ENCODE assay signal across 8 cellular contexts in genomic region chr2:74472945-74473258, GRCh38.
DNase-seq lines count a peak whose midpoint lies in the region; ATAC-seq and TF ChIP-seq lines count a peak whose summit lies in the region.

No MANE protein-coding gene starts in this region.

- ATAC-seq in HG02642 (IDR thresholded peaks at IDR 0.05; ENCODE audit: poor library complexity, unreplicated experiment) = no peak
- ATAC-seq in GM21390 (IDR thresholded peaks at IDR 0.05; ENCODE audit: unreplicated experiment) = no peak

- H3K4me1 ChIP-seq in HUES6 (ENCODE audit: control insufficient read depth, insufficient read depth, low read length) (no peaks in the 10 kb centered on the region), muscle layer of colon (ENCODE audit: insufficient read depth, low read length) (peaks cover 16% of the 10 kb centered on the region)

- H3K27ac ChIP-seq in HUES6 (ENCODE audit: low read depth, low read length) (peak overlapping the region; percentile 12), cingulate gyrus (ENCODE audit: low read depth, low read length) (peak overlapping the region; percentile 97), muscle layer of colon (ENCODE audit: low read depth, low read length) (peak overlapping the region; percentile 75)

- no peak for TF ChIP-seq CTCF in AG10803 (conservative IDR thresholded peaks at IDR 0.05; ENCODE audit: low read length)

- H3K4me3 ChIP-seq in AG10803 (ENCODE audit: low read length) (peak overlapping the region; percentile 95), HUES6 (ENCODE audit: low read depth, low read length) (peak overlapping the region; percentile 86), muscle layer of colon (ENCODE audit: low read depth in 1 of 2, low read length in 2 of 2) (peak overlapping the region; percentile 15 to 81)

- H3K36me3 ChIP-seq in HUES6 (ENCODE audit: control insufficient read depth, insufficient read depth, low read length) = peaks cover 21% of the 10 kb centered on the region
- H3K36me3 ChIP-seq in muscle layer of colon (ENCODE audit: insufficient read depth, low read length) = peaks cover 21% of the 10 kb centered on the region

- H3K9me3 ChIP-seq in HUES6 (ENCODE audit: control insufficient read depth, insufficient read depth, low read depth, low read length) (no peaks in the 10 kb centered on the region), muscle layer of colon (ENCODE audit: low read length) (no peaks in the 10 kb centered on the region)

- H3K27me3 ChIP-seq in HUES6 (ENCODE audit: control insufficient read depth, insufficient read depth, low read length) = no peaks in the 10 kb centered on the region
- H3K27me3 ChIP-seq in muscle layer of colon (ENCODE audit: control insufficient read depth in 1 of 2, insufficient read depth in 2 of 2, low read length in 2 of 2) = no peaks in the 10 kb centered on the region

- H3K9ac ChIP-seq in HUES6 (ENCODE audit: low read length) (peak overlapping the region; percentile 89), muscle layer of colon (ENCODE audit: low read length) (peak overlapping the region; percentile 66)

- DNase-seq in AG10803 (ENCODE audit: low read depth) (no peak), globus pallidus (ENCODE audit: low spot score) (no peak), NCI-H2029 treated with DMSO at 0.1 percent for 48 hours (lab: John Stamatoyannopoulos, UW) (no peak)

Comparison
In these comparisons a context has a peak if more than half of its experiments do, and no peak if none do; other contexts are left out.
1. H3K27ac ChIP-seq: peak in every context shown above with its lines; median percentile 97 in cingulate gyrus; 75 in muscle layer of colon; 12 in HUES6.